Comparison of ENCODE assay signal across 8 cellular contexts in genomic region chr5:177454397-177455035, GRCh38. TPM values are rescaled to one million over a fixed set of nuclear protein-coding genes. Genes with fewer than 3 reads are reported as not detected.
A peak's percentile ranks its signal among the peaks of the same experiment; 100 is the strongest.
DNase-seq lines count a peak whose midpoint lies in the region; ATAC-seq and TF ChIP-seq lines count a peak whose summit lies in the region.

No MANE protein-coding gene starts in this region.

- peaks cover 33% of the 10 kb centered on the region for H3K4me1 Mint-ChIP-seq in nephron progenitor cell
- H3K4me1 Mint-ChIP-seq in stimulated activated naive CD8-positive, alpha-beta T cell treated with anti-CD3 and anti-CD28 coated beads, Interleukin-15, Interleukin-2, amounts not matched to agents 100 ng/mL and 50 ng/mL, for 24 hours (ENCODE audit: low read depth), result peaks cover 32% of the 10 kb centered on the region

- CTCF ChIA-PET in RWPE1 (lab: Yijun Ruan, JAX), result interaction anchor here (0.6 to 11.5 kb wide), 27 partner anchors 9 to 744 kb away, joined by 3 to 210 read pairs (median 5); partner anchors contain the start of genes MXD3, PFN3 and RGS14

- POLR2A ChIA-PET in RWPE1 (lab: Yijun Ruan, JAX; ENCODE audit: low non-redundant PET), result interaction anchor here (1.9 to 2.5 kb wide), 2 partner anchors 29 to 51 kb away, joined by 7 to 20 read pairs; partner anchors contain the start of gene GRK6

- H3K27me3 Mint-ChIP-seq in nephron progenitor cell (ENCODE audit: low read depth, poor library complexity), result peaks cover 13% of the 10 kb centered on the region
- no peaks in the 10 kb centered on the region for H3K27me3 Mint-ChIP-seq in stimulated activated naive CD8-positive, alpha-beta T cell treated with anti-CD3 and anti-CD28 coated beads, Interleukin-15, Interleukin-2, amounts not matched to agents 100 ng/mL and 50 ng/mL, for 24 hours

- peak overlapping the region; percentile 84 for H3K27ac ChIP-seq in RWPE1

- H3K36me3 Mint-ChIP-seq in nephron progenitor cell (ENCODE audit: low read depth), result peaks cover 18% of the 10 kb centered on the region
- H3K36me3 Mint-ChIP-seq in stimulated activated naive CD8-positive, alpha-beta T cell treated with anti-CD3 and anti-CD28 coated beads, Interleukin-15, Interleukin-2, amounts not matched to agents 100 ng/mL and 50 ng/mL, for 24 hours (ENCODE audit: low read depth), result peaks cover 9% of the 10 kb centered on the region

- H3K27ac Mint-ChIP-seq in nephron progenitor cell, result no peak overlapping the region
- H3K27ac Mint-ChIP-seq in stimulated activated naive CD8-positive, alpha-beta T cell treated with anti-CD3 and anti-CD28 coated beads, Interleukin-15, Interleukin-2, amounts not matched to agents 100 ng/mL and 50 ng/mL, for 24 hours, result no peak overlapping the region

- TF ChIP-seq CTCF in RWPE1 (conservative IDR thresholded peaks at IDR 0.05; ENCODE audit: low read depth) (peak; percentile 96), nephron progenitor cell (IDR thresholded peaks at IDR 0.05) (peak; percentile 79)

- peak; percentile 49 for ATAC-seq in GM21737 (IDR thresholded peaks at IDR 0.05; ENCODE audit: unreplicated experiment)

- peak overlapping the region; percentile 87 for H3K4me3 Mint-ChIP-seq in nephron progenitor cell
- H3K4me3 Mint-ChIP-seq in stimulated activated naive CD8-positive, alpha-beta T cell treated with anti-CD3 and anti-CD28 coated beads, Interleukin-15, Interleukin-2, amounts not matched to agents 100 ng/mL and 50 ng/mL, for 24 hours, result peak overlapping the region; percentile 87

- peak; percentile 95 for DNase-seq in Daoy (ENCODE audit: low read depth)
- DNase-seq in KG1 (lab: John Stamatoyannopoulos, UW), result peak; percentile 88
- DNase-seq in RWPE1 (ENCODE audit: low spot score), result peak; percentile 100
- DNase-seq in activated effector memory CD4-positive, alpha-beta T cell treated with anti-CD3 and anti-CD28 coated beads, Interleukin-2, amount 50 U/mL, for 16 hours, result peak; percentile 99
- DNase-seq in fibroblast of the conjunctiva (ENCODE audit: low read depth), result peak; percentile 71
- peak; percentile 98 for DNase-seq in nephron progenitor cell

- no peaks in the 10 kb centered on the region for H3K9me3 Mint-ChIP-seq in nephron progenitor cell
- no peaks in the 10 kb centered on the region for H3K9me3 Mint-ChIP-seq in stimulated activated naive CD8-positive, alpha-beta T cell treated with anti-CD3 and anti-CD28 coated beads, Interleukin-15, Interleukin-2, amounts not matched to agents 100 ng/mL and 50 ng/mL, for 24 hours

RNA-seq across cellular contexts. Expression of gene PRR7, which starts 7.9 kb away (rescaled TPM):
- total RNA-seq in Daoy (2014; rRNA removed; shearing (Covaris generic)), result 15.7 and 21.4 TPM in 2 replicates

RNA-seq across cellular contexts. Expression of gene DBN1, which starts 18.9 kb away (rescaled TPM):
- 166 and 187 TPM in 2 replicates for total RNA-seq in Daoy (2014; rRNA removed; shearing (Covaris generic))

RNA-seq across cellular contexts. Expression of gene GRK6, which starts 28.0 kb away (rescaled TPM):
- total RNA-seq in Daoy (2014; rRNA removed; shearing (Covaris generic)), result 67.3 and 71.8 TPM in 2 replicates

RNA-seq across cellular contexts. Expression of gene PDLIM7, which starts 42.9 kb away (rescaled TPM):
- 197 and 234 TPM in 2 replicates for total RNA-seq in Daoy (2014; rRNA removed; shearing (Covaris generic))

RNA-seq across cellular contexts. Expression of gene F12, which starts 45.2 kb away (rescaled TPM):
- 8.6 and 9.6 TPM in 2 replicates for total RNA-seq in Daoy (2014; rRNA removed; shearing (Covaris generic))

Comparison
In these comparisons a context has a peak if more than half of its experiments do, and no peak if none do; other contexts are left out.
1. Peak in every context shown above with its lines: DNase-seq, ATAC-seq and H3K27ac ChIP-seq.